In genomic region chr11:57903011-57903410, GRCh38 we compare ENCODE assay signal across 18 cellular contexts.
DNase-seq lines count a peak whose midpoint lies in the region; ATAC-seq and TF ChIP-seq lines count a peak whose summit lies in the region.
"Had no signal": no experiment of that assay in that cellular context is flagged by ENCODE, and none has a peak within 500 bp of the region (broad histone marks: within the 10 kb centered on the region; RNA-seq: fewer than 3 reads in every experiment).

No MANE protein-coding gene starts in this region.

- H3K9me3 Mint-ChIP-seq in Caco-2 (ENCODE audit: unreplicated experiment) (no peaks in the 10 kb centered on the region), endodermal cell (peaks cover 46% of the 10 kb centered on the region)
- H3K9me3 Mint-ChIP-seq: CD8-positive, alpha-beta T cell had no signal

- H3K4me3 ChIP-seq in Caco-2 (ENCODE audit: low read depth, low read length) (no peak overlapping the region), PC-9 (no peak overlapping the region; the same call in 1 of the 2 replicates), endodermal cell (ENCODE audit: low read length) (peak overlapping the region; percentile 64), mesendoderm (ENCODE audit: low read length) (no peak overlapping the region), BE2C (ENCODE audit: low read depth, low read length) (no peak overlapping the region), foreskin fibroblast (ENCODE audit: low read depth in 1 of 2, low read length in 2 of 2) (no peak overlapping the region)
- H3K4me3 ChIP-seq: BLaER1 had no signal

- H3K9ac ChIP-seq in endodermal cell (ENCODE audit: extremely low read depth, low read length, poor library complexity, severe bottlenecking): no peak overlapping the region
- H3K9ac ChIP-seq in mesendoderm (ENCODE audit: low read length): no peak overlapping the region
- H3K9ac ChIP-seq: BLaER1 had no signal

- H3K27ac Mint-ChIP-seq in Caco-2 (ENCODE audit: unreplicated experiment) (no peak overlapping the region), endodermal cell (peak overlapping the region; percentile 46)
- H3K27ac Mint-ChIP-seq: CD8-positive, alpha-beta T cell had no signal

- H3K9me2 ChIP-seq in PC-9 (ENCODE audit: insufficient read depth): no peaks in the 10 kb centered on the region

- H3F3A ChIP-seq in PC-9 (ENCODE audit: insufficient read depth, low read depth): no peaks in the 10 kb centered on the region

- H3K27ac ChIP-seq in PC-9 (no peak overlapping the region), endodermal cell (ENCODE audit: low read depth, low read length) (no peak overlapping the region), mesendoderm (ENCODE audit: low read depth, low read length) (no peak overlapping the region)
- H3K27ac ChIP-seq: BLaER1 had no signal

- ATAC-seq in GM19035 (IDR thresholded peaks at IDR 0.05; ENCODE audit: unreplicated experiment): no peak

- DNase-seq in Caco-2: no peak
- DNase-seq in PC-9: no peak
- no peak for DNase-seq in endodermal cell
- DNase-seq in mesendoderm: peak; percentile 88
- no peak for DNase-seq in BE2C
- DNase-seq in foreskin fibroblast: no peak
- no peak for DNase-seq in KBM-7
- DNase-seq: DMS79 treated with DMSO at 0.1 percent for 48 hours, GOT3, Karpas-422, MM.1S, NCI-H1105, NCI-H1694 treated with DMSO at 0.1 percent for 48 hours, NCI-H345, NCI-H526 treated with DMSO at 0.1 percent for 48 hours had no signal

- H3K27me3 ChIP-seq in Caco-2 (replicated peaks; ENCODE audit: control insufficient read depth, insufficient read depth, low read length) (no peaks in the 10 kb centered on the region), PC-9 (ENCODE audit: insufficient read depth, low read depth) (no peaks in the 10 kb centered on the region), endodermal cell (ENCODE audit: control insufficient read depth, insufficient read depth, low read length, poor library complexity, severe bottlenecking) (peaks cover 7% of the 10 kb centered on the region), mesendoderm (ENCODE audit: insufficient read depth, low read length, poor library complexity) (no peaks in the 10 kb centered on the region), BE2C (no peaks in the 10 kb centered on the region)
- H3K27me3 ChIP-seq: BLaER1 had no signal

- no peaks in the 10 kb centered on the region for H4K20me1 ChIP-seq in PC-9 (ENCODE audit: insufficient read depth)
- H4K20me1 ChIP-seq: BLaER1 had no signal

- H3K79me1 ChIP-seq in mesendoderm (ENCODE audit: low read length): no peaks in the 10 kb centered on the region

- no peak overlapping the region for H2BK120ac ChIP-seq in mesendoderm (ENCODE audit: low read depth, low read length)

- BruUV-seq in Caco-2 (replicated peaks; lab: Mats Ljungman, UMichigan) (no TSS peak), PC-9 (replicated peaks; lab: Mats Ljungman, UMichigan) (no TSS peak)

- intact Hi-C loops in Caco-2 (cut with micrococcal nuclease; ENCODE audit: unreplicated experiment): no loop called here
- intact Hi-C loops in PC-9 (cut with micrococcal nuclease; ENCODE audit: unreplicated experiment): no loop called here

- no peak overlapping the region for H3K4ac ChIP-seq in mesendoderm (ENCODE audit: low read depth, low read length)

- H3K18ac ChIP-seq in mesendoderm (ENCODE audit: low read length): peak overlapping the region; percentile 21

- H3K4me1 Mint-ChIP-seq in Caco-2 (ENCODE audit: low read depth, unreplicated experiment): peaks cover 7% of the 10 kb centered on the region
- peaks cover 45% of the 10 kb centered on the region for H3K4me1 Mint-ChIP-seq in endodermal cell

- H2AK5ac ChIP-seq in mesendoderm (ENCODE audit: low read length): no peak overlapping the region

- in situ Hi-C loops in KBM-7 (cut with MboI; ENCODE audit: low pct_unique_long_range_greater_than_20kb, low sequenced_read_pairs): no loop called here

- no peak overlapping the region for H3K23ac ChIP-seq in mesendoderm (ENCODE audit: low read length)

- H3K4me1 ChIP-seq in Caco-2 (peaks cover 13% of the 10 kb centered on the region), PC-9 (replicated peaks; ENCODE audit: insufficient read depth) (peaks cover 23% of the 10 kb centered on the region), endodermal cell (ENCODE audit: control insufficient read depth, insufficient read depth, low read length) (peaks cover 16% of the 10 kb centered on the region), mesendoderm (ENCODE audit: control insufficient read depth, low read depth, low read length) (peaks cover 19% of the 10 kb centered on the region), BE2C (no peaks in the 10 kb centered on the region)

- H2AFZ ChIP-seq in PC-9: no peak overlapping the region

- H3K27me3 Mint-ChIP-seq in Caco-2 (ENCODE audit: insufficient read depth, unreplicated experiment): peaks cover 3% of the 10 kb centered on the region
- peaks cover 16% of the 10 kb centered on the region for H3K27me3 Mint-ChIP-seq in endodermal cell (ENCODE audit: insufficient read depth)

- no peak overlapping the region for H2BK15ac ChIP-seq in mesendoderm (replicated peaks; ENCODE audit: low read depth)

- peak overlapping the region; percentile 42 for H3K4me3 Mint-ChIP-seq in Caco-2 (ENCODE audit: unreplicated experiment)
- H3K4me3 Mint-ChIP-seq in endodermal cell: no peak overlapping the region
- H3K4me3 Mint-ChIP-seq: CD8-positive, alpha-beta T cell had no signal

- CTCF ChIA-PET in Caco-2 (lab: Charles Lee): no interaction called here
- CTCF ChIA-PET in PC-9 (lab: Charles Lee): no interaction called here

- TF ChIP-seq CTCF in Caco-2 (IDR thresholded peaks at IDR 0.05; ENCODE audit: insufficient read depth in 1 of 2, low read depth in 1 of 2, low read length in 1 of 2, severe bottlenecking in 1 of 2, unreplicated experiment in 1 of 2) (no peak), PC-9 (conservative IDR thresholded peaks at IDR 0.05) (no peak), endodermal cell (conservative IDR thresholded peaks at IDR 0.05) (no peak), BE2C (IDR thresholded peaks at IDR 0.05; ENCODE audit: low read depth, low read length) (no peak), foreskin fibroblast (IDR thresholded peaks at IDR 0.05; ENCODE audit: low read depth, low read length) (no peak)

- peak overlapping the region; percentile 5 for H2BK5ac ChIP-seq in mesendoderm (ENCODE audit: low read length)

- peaks cover 5% of the 10 kb centered on the region; the same call in 1 of the 2 replicates for H3K9me3 ChIP-seq in Caco-2
- H3K9me3 ChIP-seq in PC-9 (ENCODE audit: insufficient read depth, low read depth): no peaks in the 10 kb centered on the region
- peaks cover 39% of the 10 kb centered on the region for H3K9me3 ChIP-seq in endodermal cell (ENCODE audit: control insufficient read depth, low read length)
- no peaks in the 10 kb centered on the region for H3K9me3 ChIP-seq in BE2C

- POLR2A ChIA-PET in Caco-2 (lab: Charles Lee): no interaction called here
- POLR2A ChIA-PET in PC-9 (lab: Charles Lee; ENCODE audit: unreplicated experiment): interaction anchor here (0.7 kb wide), 1 partner anchor 298 kb away, joined by 4 read pairs; no protein-coding TSS in a partner anchor

- H3K79me2 ChIP-seq in PC-9 (ENCODE audit: low read depth): no peaks in the 10 kb centered on the region
- no peaks in the 10 kb centered on the region for H3K79me2 ChIP-seq in mesendoderm (ENCODE audit: control insufficient read depth, insufficient read depth, low read length)

- H3K36me3 Mint-ChIP-seq in Caco-2 (ENCODE audit: insufficient read depth, unreplicated experiment) (no peaks in the 10 kb centered on the region), endodermal cell (ENCODE audit: low read depth) (peaks cover 4% of the 10 kb centered on the region)
- H3K36me3 Mint-ChIP-seq: CD8-positive, alpha-beta T cell had no signal

- peak overlapping the region; percentile 74 for H3K4me2 ChIP-seq in PC-9
- no peak overlapping the region for H3K4me2 ChIP-seq in mesendoderm (ENCODE audit: low read length)
- H3K4me2 ChIP-seq: BLaER1 had no signal

- no peak overlapping the region for H4K5ac ChIP-seq in mesendoderm (ENCODE audit: low read length)

- H4K8ac ChIP-seq in mesendoderm (ENCODE audit: low read depth, low read length): no peak overlapping the region

- H3K36me3 ChIP-seq in Caco-2 (ENCODE audit: control insufficient read depth, insufficient read depth, low read length): no peaks in the 10 kb centered on the region
- H3K36me3 ChIP-seq in PC-9 (ENCODE audit: low read depth): no peaks in the 10 kb centered on the region
- no peaks in the 10 kb centered on the region for H3K36me3 ChIP-seq in endodermal cell (ENCODE audit: control insufficient read depth, insufficient read depth, low read length)
- H3K36me3 ChIP-seq in mesendoderm (ENCODE audit: control insufficient read depth, insufficient read depth, low read length): no peaks in the 10 kb centered on the region
- no peaks in the 10 kb centered on the region for H3K36me3 ChIP-seq in BE2C
- H3K36me3 ChIP-seq: BLaER1 had no signal

- peak overlapping the region; percentile 42 for H3K56ac ChIP-seq in mesendoderm (ENCODE audit: low read length)
